Comparison of ENCODE assay signal across 8 cellular contexts in the genomic region with DNA sequence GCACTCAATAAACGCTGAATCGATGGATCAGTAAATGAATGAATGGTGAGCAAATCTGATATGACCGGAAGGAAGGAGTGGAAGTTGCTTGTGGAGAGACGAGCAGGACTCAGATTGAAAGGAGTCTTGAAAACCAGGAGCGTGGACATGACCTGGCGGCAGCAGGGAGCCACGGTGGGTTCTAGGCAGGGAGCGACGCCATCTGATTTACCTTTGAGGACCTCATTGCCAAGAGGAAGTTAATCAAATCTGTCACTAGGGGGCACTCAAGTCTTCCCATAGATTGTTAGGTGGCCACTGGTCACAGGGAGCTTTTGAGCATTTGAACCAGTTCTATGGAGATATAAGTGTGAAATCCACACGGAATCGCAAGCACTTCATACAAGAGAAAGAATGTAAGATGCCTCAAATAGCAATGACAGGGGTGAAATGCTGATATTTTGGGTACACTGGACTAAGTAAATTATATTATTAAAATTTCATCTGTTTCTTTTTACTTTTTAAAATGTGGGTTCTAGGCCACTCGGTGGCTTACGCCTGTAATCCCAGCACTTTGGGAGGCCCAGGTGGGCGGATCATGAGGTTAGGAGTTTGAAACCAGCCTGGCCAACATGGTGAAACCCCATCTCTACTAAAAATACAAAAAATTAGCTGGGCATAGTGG. TPM values are rescaled to one million over a fixed set of nuclear protein-coding genes. Genes with fewer than 3 reads are reported as not detected.
DNase-seq lines count a peak whose midpoint lies in the region; TF ChIP-seq lines count a peak whose summit lies in the region.

No MANE protein-coding gene starts in this region.

- H3K27ac ChIP-seq in SU-DHL-6 (ENCODE audit: low read depth, low read length): no peak overlapping the region

- no peaks in the 10 kb centered on the region for H3K36me3 Mint-ChIP-seq in brain

- no peaks in the 10 kb centered on the region for H3K79me2 ChIP-seq in SU-DHL-6 (ENCODE audit: insufficient read depth, low read length)

- H3K27me3 Mint-ChIP-seq in brain: peaks cover 3% of the 10 kb centered on the region

- H3K4me1 Mint-ChIP-seq in brain: peaks cover 26% of the 10 kb centered on the region

- no peak overlapping the region for H2AFZ ChIP-seq in SU-DHL-6 (ENCODE audit: low read depth, low read length, severe bottlenecking)

- no peak overlapping the region for H3K4me2 ChIP-seq in SU-DHL-6 (ENCODE audit: low read depth, low read length, poor library complexity, severe bottlenecking)

- no peak overlapping the region for H3K9ac ChIP-seq in SU-DHL-6 (ENCODE audit: low read length)

- H3K9me2 ChIP-seq in SU-DHL-6 (replicated peaks; ENCODE audit: insufficient read depth, low read length): no peaks in the 10 kb centered on the region

- H3K9me3 ChIP-seq in SU-DHL-6 (ENCODE audit: insufficient read depth, low read length): no peaks in the 10 kb centered on the region

- no peak overlapping the region for H3K4me3 ChIP-seq in SU-DHL-6 (ENCODE audit: insufficient read depth, low read length, poor library complexity, severe bottlenecking)

- peak overlapping the region in 3 of 5 experiments; percentile 24 to 83 (median 67) for H3K27ac Mint-ChIP-seq in brain

- TF ChIP-seq CTCF in SU-DHL-6 (IDR thresholded peaks at IDR 0.05; ENCODE audit: insufficient read depth, low read length, poor library complexity, severe bottlenecking) (peak; percentile 57), brain (conservative IDR thresholded peaks at IDR 0.05) (peak; percentile 75 to 79)

- DNase-seq in activated CD8-positive, alpha-beta memory T cell treated with anti-CD3 and anti-CD28 coated beads for 24 hours: peak; percentile 64
- no peak for DNase-seq in activated CD8-positive, alpha-beta memory T cell treated with anti-CD3 and anti-CD28 coated beads, Interleukin-2, amount 50 U/mL, for 48 hours
- peak; percentile 74 for DNase-seq in NCI-H146 (lab: John Stamatoyannopoulos, UW)
- peak; percentile 85 for DNase-seq in iPS-NIHi7 (ENCODE audit: extremely low spot score)
- peak; percentile 31 for DNase-seq in stimulated activated CD4-positive, alpha-beta T cell treated with anti-CD3 and anti-CD28 coated beads, Interleukin-2, amount 100 ng/mL, for 4 hours (ENCODE audit: low read depth)
- DNase-seq in mesenteric fat pad (ENCODE audit: low spot score): no peak

- no peaks in the 10 kb centered on the region for H3K27me3 ChIP-seq in SU-DHL-6 (ENCODE audit: low read length)

- H4K20me1 ChIP-seq in SU-DHL-6 (ENCODE audit: low read depth, low read length): no peaks in the 10 kb centered on the region

- H3F3A ChIP-seq in SU-DHL-6 (ENCODE audit: insufficient read depth): no peaks in the 10 kb centered on the region

- peaks cover 0 to 3% (median 0%) of the 10 kb centered on the region in 5 experiments for H3K9me3 Mint-ChIP-seq in brain

- H3K4me3 Mint-ChIP-seq in brain: peak overlapping the region in 1 of 5 experiments; percentile 22

- H3K36me3 ChIP-seq in SU-DHL-6 (ENCODE audit: low read length): no peaks in the 10 kb centered on the region

RNA-seq across cellular contexts. Expression of gene FBN3, which starts 9.2 kb away (rescaled TPM):
- polyA plus RNA-seq in brain (ENCODE audit: insufficient read depth, low read depth, low replicate concordance): 4.5 TPM
- not detected for total RNA-seq in mesenteric fat pad

RNA-seq across cellular contexts. Expression of gene CERS4, which starts 50.6 kb away (rescaled TPM):
- polyA plus RNA-seq in brain (ENCODE audit: insufficient read depth, low read depth, low replicate concordance): 195 TPM
- 41.5 TPM for total RNA-seq in mesenteric fat pad

Comparison
In these comparisons a context has a peak if more than half of its experiments do, and no peak if none do; other contexts are left out.
1. DNase-seq: peak in activated CD8-positive, alpha-beta memory T cell treated with anti-CD3 and anti-CD28 coated beads for 24 hours (single experiment), NCI-H146 (single experiment), iPS-NIHi7 (single experiment) and stimulated activated CD4-positive, alpha-beta T cell treated with anti-CD3 and anti-CD28 coated beads, Interleukin-2, amount 100 ng/mL, for 4 hours (single experiment); none in activated CD8-positive, alpha-beta memory T cell treated with anti-CD3 and anti-CD28 coated beads, Interleukin-2, amount 50 U/mL, for 48 hours (single experiment) and mesenteric fat pad (single experiment).